In genomic region chr19:51123381-51124186, GRCh38 we compare ENCODE assay signal across 12 cellular contexts. TPM values are rescaled to one million over a fixed set of nuclear protein-coding genes. Genes with fewer than 3 reads are reported as not detected.
DNase-seq lines count a peak whose midpoint lies in the region; ATAC-seq and TF ChIP-seq lines count a peak whose summit lies in the region.
"Had no signal": no experiment of that assay in that cellular context is flagged by ENCODE, and none has a peak within 500 bp of the region (broad histone marks: within the 10 kb centered on the region; RNA-seq: fewer than 3 reads in every experiment).

No MANE protein-coding gene starts in this region.

- ATAC-seq in stimulated activated naive CD8-positive, alpha-beta T cell treated with anti-CD3 and anti-CD28 coated beads, Interleukin-15, Interleukin-2, amounts not matched to agents 100 U/mL and 50 U/mL, for 24 hours: no peak
- peak; percentile 69 for ATAC-seq in activated T-helper 17 cell treated with anti-CD3 and anti-CD28 coated beads, Interleukin-2, amount 50 U/mL, for 72 hours (replicated peaks)
- ATAC-seq in GM19328 (IDR thresholded peaks at IDR 0.05; ENCODE audit: unreplicated experiment): no peak

- no peak for DNase-seq in stimulated activated naive CD8-positive, alpha-beta T cell treated with anti-CD3 and anti-CD28 coated beads, Interleukin-15, Interleukin-2, amounts not matched to agents 100 U/mL and 50 U/mL, for 24 hours
- DNase-seq in immature natural killer cell (peak; percentile 83), ureter (ENCODE audit: low spot score) (no peak), vagina (ENCODE audit: extremely low spot score in 2 of 2) (no peak), Caco-2 (no peak)
- DNase-seq: foreskin keratinocyte, H9, NCI-H510A treated with DMSO at 0.1 percent for 48 hours, T-helper 9 cell had no signal

- no peaks in the 10 kb centered on the region for H3K36me3 Mint-ChIP-seq in stimulated activated naive CD8-positive, alpha-beta T cell treated with anti-CD3 and anti-CD28 coated beads, Interleukin-15, Interleukin-2, amounts not matched to agents 100 ng/mL and 50 ng/mL, for 24 hours (ENCODE audit: low read depth)
- no peaks in the 10 kb centered on the region for H3K36me3 Mint-ChIP-seq in activated T-helper 17 cell treated with anti-CD3 and anti-CD28 coated beads, Interleukin-2, amount 50 U/mL, for 72 hours (ENCODE audit: low read depth)
- H3K36me3 Mint-ChIP-seq in immature natural killer cell: peaks cover 1 to 3% (median 2%) of the 10 kb centered on the region in 3 donors
- H3K36me3 Mint-ChIP-seq in Caco-2 (ENCODE audit: insufficient read depth, unreplicated experiment): no peaks in the 10 kb centered on the region

- H3K27ac ChIP-seq in vagina: no peak overlapping the region
- H3K27ac ChIP-seq: foreskin keratinocyte had no signal

- peak overlapping the region; percentile 40 for H3K4me3 Mint-ChIP-seq in stimulated activated naive CD8-positive, alpha-beta T cell treated with anti-CD3 and anti-CD28 coated beads, Interleukin-15, Interleukin-2, amounts not matched to agents 100 ng/mL and 50 ng/mL, for 24 hours
- H3K4me3 Mint-ChIP-seq in activated T-helper 17 cell treated with anti-CD3 and anti-CD28 coated beads, Interleukin-2, amount 50 U/mL, for 72 hours: peak overlapping the region; percentile 63
- H3K4me3 Mint-ChIP-seq in immature natural killer cell (peak overlapping the region; percentile 76 to 89 (median 84)), Caco-2 (ENCODE audit: unreplicated experiment) (no peak overlapping the region)
- H3K4me3 Mint-ChIP-seq: H9 had no signal

- H3K27me3 ChIP-seq in vagina: no peaks in the 10 kb centered on the region
- no peaks in the 10 kb centered on the region for H3K27me3 ChIP-seq in Caco-2 (replicated peaks; ENCODE audit: control insufficient read depth, insufficient read depth, low read length)
- H3K27me3 ChIP-seq: foreskin keratinocyte had no signal

- intact Hi-C loops in vagina (cut with DNase I): no loop called here
- intact Hi-C loops in Caco-2 (cut with micrococcal nuclease; ENCODE audit: unreplicated experiment): no loop called here

- peak overlapping the region; percentile 83 for H3K27ac Mint-ChIP-seq in stimulated activated naive CD8-positive, alpha-beta T cell treated with anti-CD3 and anti-CD28 coated beads, Interleukin-15, Interleukin-2, amounts not matched to agents 100 ng/mL and 50 ng/mL, for 24 hours
- peak overlapping the region; percentile 70 for H3K27ac Mint-ChIP-seq in activated T-helper 17 cell treated with anti-CD3 and anti-CD28 coated beads, Interleukin-2, amount 50 U/mL, for 72 hours
- H3K27ac Mint-ChIP-seq in immature natural killer cell (peak overlapping the region; percentile 89 to 98 (median 96)), Caco-2 (ENCODE audit: unreplicated experiment) (no peak overlapping the region)
- H3K27ac Mint-ChIP-seq: H9 had no signal

- CTCF ChIA-PET in Caco-2 (lab: Charles Lee): no interaction called here

- no TSS peak for BruUV-seq in Caco-2 (replicated peaks; lab: Mats Ljungman, UMichigan)

- no peaks in the 10 kb centered on the region for H3K36me3 ChIP-seq in vagina
- H3K36me3 ChIP-seq in Caco-2 (ENCODE audit: control insufficient read depth, insufficient read depth, low read length): no peaks in the 10 kb centered on the region

- no peak for TF ChIP-seq CTCF in vagina (IDR thresholded peaks at IDR 0.05)
- TF ChIP-seq CTCF in Caco-2 (IDR thresholded peaks at IDR 0.05; ENCODE audit: insufficient read depth in 1 of 2, low read depth in 1 of 2, low read length in 1 of 2, severe bottlenecking in 1 of 2, unreplicated experiment in 1 of 2): no peak

- peaks cover 66% of the 10 kb centered on the region for H3K4me1 Mint-ChIP-seq in stimulated activated naive CD8-positive, alpha-beta T cell treated with anti-CD3 and anti-CD28 coated beads, Interleukin-15, Interleukin-2, amounts not matched to agents 100 ng/mL and 50 ng/mL, for 24 hours (ENCODE audit: low read depth)
- peaks cover 16% of the 10 kb centered on the region for H3K4me1 Mint-ChIP-seq in activated T-helper 17 cell treated with anti-CD3 and anti-CD28 coated beads, Interleukin-2, amount 50 U/mL, for 72 hours
- H3K4me1 Mint-ChIP-seq in immature natural killer cell (peaks cover 87 to 90% of the 10 kb centered on the region in 2 donors), Caco-2 (ENCODE audit: low read depth, unreplicated experiment) (peaks cover 3% of the 10 kb centered on the region)

- no peaks in the 10 kb centered on the region for H3K27me3 Mint-ChIP-seq in stimulated activated naive CD8-positive, alpha-beta T cell treated with anti-CD3 and anti-CD28 coated beads, Interleukin-15, Interleukin-2, amounts not matched to agents 100 ng/mL and 50 ng/mL, for 24 hours
- H3K27me3 Mint-ChIP-seq in activated T-helper 17 cell treated with anti-CD3 and anti-CD28 coated beads, Interleukin-2, amount 50 U/mL, for 72 hours: no peaks in the 10 kb centered on the region
- H3K27me3 Mint-ChIP-seq in immature natural killer cell (ENCODE audit: low read depth in 3 of 3) (peaks cover 5 to 10% (median 7%) of the 10 kb centered on the region in 3 donors), Caco-2 (ENCODE audit: insufficient read depth, unreplicated experiment) (peaks cover 10% of the 10 kb centered on the region)

- H3K4me1 ChIP-seq in vagina: no peaks in the 10 kb centered on the region
- H3K4me1 ChIP-seq in Caco-2: no peaks in the 10 kb centered on the region; the same call in 1 of the 2 replicates
- H3K4me1 ChIP-seq: foreskin keratinocyte had no signal

- H3K4me3 ChIP-seq in vagina: no peak overlapping the region
- no peak overlapping the region for H3K4me3 ChIP-seq in Caco-2 (ENCODE audit: low read depth, low read length)

- TF ChIP-seq POLR2A in vagina (IDR thresholded peaks at IDR 0.05): no peak

- H3K9me3 ChIP-seq in vagina: no peaks in the 10 kb centered on the region
- H3K9me3 ChIP-seq in Caco-2: no peaks in the 10 kb centered on the region

- H3K9me3 Mint-ChIP-seq in stimulated activated naive CD8-positive, alpha-beta T cell treated with anti-CD3 and anti-CD28 coated beads, Interleukin-15, Interleukin-2, amounts not matched to agents 100 ng/mL and 50 ng/mL, for 24 hours: no peaks in the 10 kb centered on the region
- H3K9me3 Mint-ChIP-seq in activated T-helper 17 cell treated with anti-CD3 and anti-CD28 coated beads, Interleukin-2, amount 50 U/mL, for 72 hours: peaks cover 3% of the 10 kb centered on the region
- no peaks in the 10 kb centered on the region for H3K9me3 Mint-ChIP-seq in immature natural killer cell
- H3K9me3 Mint-ChIP-seq in Caco-2 (ENCODE audit: unreplicated experiment): no peaks in the 10 kb centered on the region
- H3K9me3 Mint-ChIP-seq: H9 had no signal

- POLR2A ChIA-PET in Caco-2 (lab: Charles Lee): no interaction called here

RNA-seq across cellular contexts. Expression of gene SIGLEC9, which starts 1.1 kb away (rescaled TPM):
- total RNA-seq in activated T-helper 17 cell treated with anti-CD3 and anti-CD28 coated beads, Interleukin-2, amount 50 U/mL, for 72 hours: under 1 TPM; 0.15 to 0.74 TPM
- polyA plus RNA-seq in immature natural killer cell: 10 to 100 TPM in 2 of 3 donors, 1 to 10 TPM in 1; 6.2 to 16.8 (median 11.3) TPM
- total RNA-seq in ureter (3.2 TPM), vagina (5.9 TPM), Caco-2 (2022) (not detected in 2 replicates)
- total RNA-seq: foreskin keratinocyte, H9 had no signal
- polyA plus RNA-seq: foreskin keratinocyte had no signal

RNA-seq across cellular contexts. Expression of gene CTU1, which starts 15.4 kb away (rescaled TPM):
- total RNA-seq in activated T-helper 17 cell treated with anti-CD3 and anti-CD28 coated beads, Interleukin-2, amount 50 U/mL, for 72 hours: 1 to 10 TPM; 7.0 to 9.7 TPM
- polyA plus RNA-seq in immature natural killer cell: 1 to 10 TPM; 2.0 to 5.6 (median 5.0) TPM
- total RNA-seq in ureter (5.3 TPM), vagina (8.8 TPM), Caco-2 (2022) (8.1 and 8.9 TPM in 2 replicates)

RNA-seq across cellular contexts. Expression of gene SIGLEC7, which starts 18.5 kb away (rescaled TPM):
- total RNA-seq in activated T-helper 17 cell treated with anti-CD3 and anti-CD28 coated beads, Interleukin-2, amount 50 U/mL, for 72 hours: not detected
- 100 to 1,000 TPM; 108 to 213 (median 129) TPM for polyA plus RNA-seq in immature natural killer cell
- 2.4 TPM for total RNA-seq in ureter
- 1.5 TPM for total RNA-seq in vagina
- total RNA-seq in Caco-2 (2022): not detected in 2 replicates
- total RNA-seq: foreskin keratinocyte, H9 had no signal
- polyA plus RNA-seq: foreskin keratinocyte had no signal

RNA-seq across cellular contexts. Expression of gene KLK14, which starts 40.9 kb away (rescaled TPM):
- under 1 TPM; 0.26 to 0.77 TPM for total RNA-seq in activated T-helper 17 cell treated with anti-CD3 and anti-CD28 coated beads, Interleukin-2, amount 50 U/mL, for 72 hours
- not detected for polyA plus RNA-seq in immature natural killer cell
- not detected for total RNA-seq in ureter
- total RNA-seq in vagina: not detected
- not detected in 2 replicates for total RNA-seq in Caco-2 (2022)
- total RNA-seq: foreskin keratinocyte had no signal

RNA-seq across cellular contexts. Expression of gene KLK13, which starts 58.7 kb away (rescaled TPM):
- not detected for total RNA-seq in activated T-helper 17 cell treated with anti-CD3 and anti-CD28 coated beads, Interleukin-2, amount 50 U/mL, for 72 hours
- polyA plus RNA-seq in immature natural killer cell: not detected
- not detected for total RNA-seq in ureter
- total RNA-seq in vagina: 31.2 TPM
- total RNA-seq in Caco-2 (2022): not detected in 2 replicates

Comparison
In these comparisons a context has a peak if more than half of its experiments do, and no peak if none do; other contexts are left out.
1. DNase-seq: peak in immature natural killer cell (3 of 3); none in stimulated activated naive CD8-positive, alpha-beta T cell treated with anti-CD3 and anti-CD28 coated beads, Interleukin-15, Interleukin-2, amounts not matched to agents 100 U/mL and 50 U/mL, for 24 hours (single experiment), ureter (single experiment), vagina (0 of 2) and Caco-2 (0 of 2).